ENCODE assay signal across 4 cellular contexts in genomic region chr16:75211286-75211685, GRCh38. TPM values are rescaled to one million over a fixed set of nuclear protein-coding genes. Genes with fewer than 3 reads are reported as not detected.
"Had no signal": no experiment of that assay in that cellular context is flagged by ENCODE, and none has a peak within 500 bp of the region (broad histone marks: within the 10 kb centered on the region; RNA-seq: fewer than 3 reads in every experiment).

No MANE protein-coding gene starts in this region.

RNA-seq across cellular contexts. Expression of gene CTRB2, which starts 4.3 kb away (rescaled TPM):
- total RNA-seq: HepG2, HT-29, HT1080, IMR-90 had no signal

RNA-seq across cellular contexts. Expression of gene CTRB1, which starts 7.5 kb away (rescaled TPM):
- total RNA-seq: HepG2, HT-29, HT1080, IMR-90 had no signal
